ENCODE assay signal across 9 cellular contexts in the genomic region with DNA sequence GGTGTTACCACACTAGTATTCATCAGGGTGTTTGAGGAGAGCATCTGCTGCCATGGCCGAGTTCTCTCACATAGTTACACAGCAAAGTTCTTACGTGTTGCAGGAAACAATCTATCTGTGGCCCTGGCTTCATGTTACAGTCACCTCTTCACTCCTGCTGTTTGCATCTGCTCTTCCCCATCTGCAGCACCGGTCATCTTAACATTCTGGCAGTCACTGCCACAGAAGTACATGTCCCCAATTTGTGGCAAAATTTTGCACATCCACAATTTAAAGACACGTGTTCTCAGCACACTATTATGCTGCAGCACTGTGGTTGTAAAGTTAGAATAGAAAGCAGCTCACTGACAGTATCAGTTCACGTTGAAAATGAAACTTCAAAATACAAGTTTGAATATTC. TPM values are rescaled to one million over a fixed set of nuclear protein-coding genes. Genes with fewer than 3 reads are reported as not detected.
A peak's percentile ranks its signal among the peaks of the same experiment; 100 is the strongest.
DNase-seq lines count a peak whose midpoint lies in the region; ATAC-seq and TF ChIP-seq lines count a peak whose summit lies in the region.
"Had no signal": no experiment of that assay in that cellular context is flagged by ENCODE, and none has a peak within 500 bp of the region (broad histone marks: within the 10 kb centered on the region; RNA-seq: fewer than 3 reads in every experiment).

No MANE protein-coding gene starts in this region.

- H3K27ac ChIP-seq in OCI-LY3 (ENCODE audit: low read length) (peak overlapping the region; percentile 90), aorta (ENCODE audit: low read depth in 1 of 2, low read length in 2 of 2) (no peak overlapping the region)
- H3K27ac ChIP-seq: 22Rv1 had no signal

- H4K20me1 ChIP-seq in OCI-LY3 (ENCODE audit: insufficient read depth, low read length), result no peaks in the 10 kb centered on the region

- peak overlapping the region; percentile 80 for H3K4me2 ChIP-seq in OCI-LY3 (ENCODE audit: low read length)

- ATAC-seq in memory B cell (ENCODE audit: low read depth) (peak; percentile 12), aorta (ENCODE audit: low FRiP score) (no peak)

- H3K27me3 Mint-ChIP-seq in HFFc6 (ENCODE audit: insufficient read depth) (peaks cover 3% of the 10 kb centered on the region), memory B cell (no peaks in the 10 kb centered on the region)

- H3K36me3 Mint-ChIP-seq in HFFc6 (ENCODE audit: low read depth) (peaks cover 3% of the 10 kb centered on the region; the same call in 1 of the 2 replicates), memory B cell (no peaks in the 10 kb centered on the region)

- no peak overlapping the region for H2AFZ ChIP-seq in OCI-LY3 (ENCODE audit: low read depth, low read length)

- no peaks in the 10 kb centered on the region for H3K9me3 ChIP-seq in OCI-LY3 (ENCODE audit: insufficient read depth, low read length)
- no peaks in the 10 kb centered on the region for H3K9me3 ChIP-seq in aorta (ENCODE audit: control insufficient read depth, low read length)

- H3K4me3 ChIP-seq in OCI-LY3 (ENCODE audit: low read length) (peak overlapping the region; percentile 54), aorta (ENCODE audit: low read length in 2 of 2) (no peak overlapping the region)

- H3K4me3 Mint-ChIP-seq in HFFc6, result peak overlapping the region; percentile 27
- H3K4me3 Mint-ChIP-seq in memory B cell, result peak overlapping the region; percentile 78

- intact Hi-C loops in aorta (cut with DNase I), result no loop called here

- H3K4me1 ChIP-seq in OCI-LY3 (ENCODE audit: low read length) (peaks cover 69% of the 10 kb centered on the region), aorta (ENCODE audit: control insufficient read depth in 1 of 2, insufficient read depth in 2 of 2, low read length in 2 of 2) (peaks cover 5% of the 10 kb centered on the region in 2 donors)

- no peaks in the 10 kb centered on the region for H3K79me2 ChIP-seq in OCI-LY3 (ENCODE audit: low read length)

- H3K9me3 Mint-ChIP-seq in HFFc6 (no peaks in the 10 kb centered on the region), memory B cell (no peaks in the 10 kb centered on the region)

- H3K27ac Mint-ChIP-seq in HFFc6 (peak overlapping the region; percentile 74), memory B cell (peak overlapping the region; percentile 66)

- H3K4me1 Mint-ChIP-seq in HFFc6 (ENCODE audit: low read depth), result peaks cover 62% of the 10 kb centered on the region
- H3K4me1 Mint-ChIP-seq in memory B cell, result peaks cover 25% of the 10 kb centered on the region

- H3K36me3 ChIP-seq in OCI-LY3 (replicated peaks; ENCODE audit: low read depth, low read length) (peaks cover 5% of the 10 kb centered on the region), aorta (ENCODE audit: control insufficient read depth in 1 of 2, insufficient read depth in 2 of 2, low read length in 1 of 2) (no peaks in the 10 kb centered on the region)

- peak overlapping the region; percentile 53 for H3K9ac ChIP-seq in OCI-LY3 (ENCODE audit: low read length)

- TF ChIP-seq CTCF in HFFc6 (IDR thresholded peaks at IDR 0.05), result no peak
- no peak for TF ChIP-seq CTCF in OCI-LY3 (IDR thresholded peaks at IDR 0.05; ENCODE audit: low read depth, low read length)

- no peaks in the 10 kb centered on the region for H3K27me3 ChIP-seq in OCI-LY3 (ENCODE audit: low read depth, low read length)
- no peaks in the 10 kb centered on the region for H3K27me3 ChIP-seq in aorta (ENCODE audit: control insufficient read depth in 1 of 2, insufficient read depth in 2 of 2, low read length in 1 of 2)

- DNase-seq in DMS79 treated with DMSO at 0.1 percent for 48 hours (lab: John Stamatoyannopoulos, UW) (peak; percentile 51), DMS79 (lab: John Stamatoyannopoulos, UW) (no peak), HFFc6 (no peak), memory B cell (ENCODE audit: low spot score in 2 of 2) (no peak), activated gamma-delta T cell (lab: John Stamatoyannopoulos, UW) (no peak), aorta (no peak), AG08396 (ENCODE audit: low spot score) (no peak)

- 39 to 40% methylated on average over 5 of the region's 5 CpGs for WGBS in aorta, 2 donors

RNA-seq across cellular contexts. Expression of a gene that starts 23.2 kb away (rescaled TPM):
- 100 to 1,000 TPM; 114 to 150 (median 126) TPM for total RNA-seq in HFFc6 (2021; fragmentation: NEBNext Ultra II Directional; extraction: Animal tissue kit (Norgen Biotek cat#: 25700))
- total RNA-seq in aorta, result 100 to 1,000 TPM in 1 of 2 donors, 10 to 100 TPM in 1; 83.5 to 101 TPM
- 10 to 100 TPM; 28.2 to 41.9 TPM for polyA plus RNA-seq in aorta

RNA-seq across cellular contexts. Expression of a gene that starts 47.6 kb away (rescaled TPM):
- total RNA-seq in HFFc6 (2021; fragmentation: NEBNext Ultra II Directional; extraction: Animal tissue kit (Norgen Biotek cat#: 25700)), result 10 to 100 TPM; 22.1 to 26.2 (median 23.6) TPM
- 10 to 100 TPM; 22.6 to 32.8 TPM for total RNA-seq in aorta
- 1 to 10 TPM; 7.6 to 9.5 TPM for polyA plus RNA-seq in aorta

RNA-seq across cellular contexts. Expression of a gene that starts 47.8 kb away (rescaled TPM):
- total RNA-seq in HFFc6 (2021; fragmentation: NEBNext Ultra II Directional; extraction: Animal tissue kit (Norgen Biotek cat#: 25700)), result 10 to 100 TPM in 5 of 6 experiments, 1 to 10 TPM in 1; 9.8 to 20.3 (median 17.8) TPM
- total RNA-seq in aorta, result 1 to 10 TPM; 2.0 to 2.6 TPM
- polyA plus RNA-seq in aorta, result under 1 TPM; 0.25 to 0.61 TPM

RNA-seq across cellular contexts. Expression of a gene that starts 54.4 kb away (rescaled TPM):
- total RNA-seq in HFFc6 (2021; fragmentation: NEBNext Ultra II Directional; extraction: Animal tissue kit (Norgen Biotek cat#: 25700)), result 10 to 100 TPM; 70.1 to 83.0 (median 74.7) TPM
- total RNA-seq in aorta, result 100 to 1,000 TPM; 104 to 155 TPM
- 100 to 1,000 TPM; 272 to 547 TPM for polyA plus RNA-seq in aorta
